ENCODE assay signal across 10 cellular contexts in genomic region chr5:132428811-132429440, GRCh38. TPM values are rescaled to one million over a fixed set of nuclear protein-coding genes. Genes with fewer than 3 reads are reported as not detected.
DNase-seq lines count a peak whose midpoint lies in the region; ATAC-seq and TF ChIP-seq lines count a peak whose summit lies in the region.
"Had no signal": no experiment of that assay in that cellular context is flagged by ENCODE, and none has a peak within 500 bp of the region (broad histone marks: within the 10 kb centered on the region; RNA-seq: fewer than 3 reads in every experiment).

No MANE protein-coding gene starts in this region.

- 80 to 82% methylated on average over 6 of the region's 6 CpGs for WGBS in upper lobe of left lung, 2 donors

- no peak for ATAC-seq in upper lobe of left lung (ENCODE audit: low FRiP score in 2 of 2)
- no peak for ATAC-seq in GM19397 (IDR thresholded peaks at IDR 0.05; ENCODE audit: unreplicated experiment)
- ATAC-seq in GM18520 (IDR thresholded peaks at IDR 0.05; ENCODE audit: unreplicated experiment), result no peak

- no peak for TF ChIP-seq EP300 in upper lobe of left lung (IDR thresholded peaks at IDR 0.05)

- peak overlapping the region; percentile 86 to 100 (median 90) for H3K27ac ChIP-seq in upper lobe of left lung
- H3K27ac ChIP-seq: WERI-Rb-1 had no signal

- peak; percentile 53 for DNase-seq in activated effector memory CD4-positive, alpha-beta T cell treated with anti-CD3 and anti-CD28 coated beads, Interleukin-2, amount 50 U/mL, for 16 hours
- DNase-seq in activated effector memory CD4-positive, alpha-beta T cell treated with Interleukin-2 at 50 U/mL for 16 hours, result no peak
- DNase-seq in activated CD8-positive, alpha-beta memory T cell treated with anti-CD3 and anti-CD28 coated beads, Interleukin-2, amount 50 U/mL, for 48 hours, result peak; percentile 51
- DNase-seq in kidney glomerular epithelial cell (lab: John Stamatoyannopoulos, UW) (peak; percentile 79), upper lobe of left lung (no peak), anterior cingulate cortex (lab: John Stamatoyannopoulos, UW) (no peak)
- DNase-seq: NCI-H1105 treated with DMSO at 0.1 percent for 48 hours, WERI-Rb-1 had no signal

- no peak overlapping the region for H3K4me3 ChIP-seq in upper lobe of left lung

- peaks cover 82 to 89% (median 88%) of the 10 kb centered on the region in 4 donors for H3K4me1 ChIP-seq in upper lobe of left lung

- H3K36me3 ChIP-seq in upper lobe of left lung, result no peaks in the 10 kb centered on the region
- H3K36me3 ChIP-seq: WERI-Rb-1 had no signal

- H3K9me3 ChIP-seq in upper lobe of left lung, result no peaks in the 10 kb centered on the region

- TF ChIP-seq CTCF in upper lobe of left lung (IDR thresholded peaks at IDR 0.05), result no peak

- H3K27me3 ChIP-seq in upper lobe of left lung, result no peaks in the 10 kb centered on the region

- no peak for TF ChIP-seq POLR2A in upper lobe of left lung (IDR thresholded peaks at IDR 0.05)

RNA-seq across cellular contexts. Expression of gene SLC22A5, which starts 59.4 kb away (rescaled TPM):
- total RNA-seq in upper lobe of left lung, result 10 to 100 TPM in 4 of 6 donors, 1 to 10 TPM in 2; 7.9 to 22.0 (median 12.7) TPM

Comparison
In these comparisons a context has a peak if more than half of its experiments do, and no peak if none do; other contexts are left out.
1. DNase-seq: peak in activated effector memory CD4-positive, alpha-beta T cell treated with anti-CD3 and anti-CD28 coated beads, Interleukin-2, amount 50 U/mL, for 16 hours (single experiment), activated CD8-positive, alpha-beta memory T cell treated with anti-CD3 and anti-CD28 coated beads, Interleukin-2, amount 50 U/mL, for 48 hours (single experiment) and kidney glomerular epithelial cell (single experiment); none in activated effector memory CD4-positive, alpha-beta T cell treated with Interleukin-2 at 50 U/mL for 16 hours (single experiment), upper lobe of left lung (0 of 2) and anterior cingulate cortex (0 of 58).